19 cellular contexts compared by ENCODE assay signal in genomic region chr13:52048516-52048915, GRCh38. TPM values are rescaled to one million over a fixed set of nuclear protein-coding genes. Genes with fewer than 3 reads are reported as not detected.
A peak's percentile ranks its signal among the peaks of the same experiment; 100 is the strongest.
DNase-seq lines count a peak whose midpoint lies in the region; TF ChIP-seq lines count a peak whose summit lies in the region.
"Had no signal": no experiment of that assay in that cellular context is flagged by ENCODE, and none has a peak within 500 bp of the region (broad histone marks: within the 10 kb centered on the region; RNA-seq: fewer than 3 reads in every experiment).

No MANE protein-coding gene starts in this region.

- H3K4me1 Mint-ChIP-seq in osteocyte (ENCODE audit: unreplicated experiment) = no peaks in the 10 kb centered on the region
- H3K4me1 Mint-ChIP-seq: CD8-positive, alpha-beta memory T cell had no signal

- no peak overlapping the region for H3K4me3 Mint-ChIP-seq in osteocyte (ENCODE audit: unreplicated experiment)
- H3K4me3 Mint-ChIP-seq: CD8-positive, alpha-beta memory T cell had no signal

- TF ChIP-seq CTCF in osteocyte (IDR thresholded peaks at IDR 0.05) = no peak

- H3K9me3 Mint-ChIP-seq in osteocyte (ENCODE audit: unreplicated experiment) = no peaks in the 10 kb centered on the region

- DNase-seq in EH (ENCODE audit: low read depth) = peak; percentile 7
- peak; percentile 41 for DNase-seq in astrocyte of the hippocampus (ENCODE audit: low read depth, low spot score)
- peak; percentile 4 for DNase-seq in fibroblast of peridontal ligament (ENCODE audit: extremely low read depth)
- DNase-seq in myocyte (ENCODE audit: low read depth) = peak; percentile 41
- DNase-seq in osteocyte (ENCODE audit: extremely low spot score, unreplicated experiment) = no peak
- no peak for DNase-seq in hypothalamus (lab: John Stamatoyannopoulos, UW)
- no peak for DNase-seq in NCI-H1105 treated with DMSO at 0.1 percent for 48 hours (lab: John Stamatoyannopoulos, UW)
- no peak for DNase-seq in T1000 (lab: John Stamatoyannopoulos, UW)
- DNase-seq: CD8-positive, alpha-beta memory T cell; DND-41; HCEC 1CT; KG1; NCI-H1048; NCI-H146; NCI-H2081; NCI-H510A; NCI-H774; PC-3; SJCRH30 had no signal

- H3K36me3 Mint-ChIP-seq in osteocyte (ENCODE audit: unreplicated experiment) = no peaks in the 10 kb centered on the region

- no peak overlapping the region for H3K27ac Mint-ChIP-seq in osteocyte (ENCODE audit: unreplicated experiment)
- H3K27ac Mint-ChIP-seq: CD8-positive, alpha-beta memory T cell had no signal

- H3K27me3 Mint-ChIP-seq in osteocyte (ENCODE audit: unreplicated experiment) = no peaks in the 10 kb centered on the region

RNA-seq across cellular contexts. Expression of gene UTP14C, which starts 24.0 kb away (rescaled TPM):
- total RNA-seq in myocyte (17.2 and 17.3 TPM in 2 replicates), osteocyte (22.4 and 24.2 TPM in 2 replicates)
- 9.2 TPM for polyA plus RNA-seq in myocyte (2012)

RNA-seq across cellular contexts. Expression of gene ALG11, which starts 36.3 kb away (rescaled TPM):
- total RNA-seq in myocyte (27.7 and 36.3 TPM in 2 replicates), osteocyte (41.9 and 49.1 TPM in 2 replicates)
- 12.9 TPM for polyA plus RNA-seq in myocyte (2012)

RNA-seq across cellular contexts. Expression of gene ATP7B, which starts 37.3 kb away (rescaled TPM):
- 2.1 and 3.3 TPM in 2 replicates for total RNA-seq in myocyte
- 3.3 TPM for polyA plus RNA-seq in myocyte (2012)
- total RNA-seq in osteocyte = 8.6 and 10.4 TPM in 2 replicates

Comparison
In these comparisons a context has a peak if more than half of its experiments do, and no peak if none do; other contexts are left out.
1. DNase-seq: peak in EH (single experiment), astrocyte of the hippocampus (single experiment), fibroblast of peridontal ligament (single experiment) and myocyte (single experiment); none in osteocyte (single experiment), hypothalamus (0 of 51), NCI-H1105 treated with DMSO at 0.1 percent for 48 hours (single experiment) and T1000 (single experiment).